Comparison of ENCODE assay signal across 8 cellular contexts in genomic region chr1:154973344-154974085, GRCh38. TPM values are rescaled to one million over a fixed set of nuclear protein-coding genes. Genes with fewer than 3 reads are reported as not detected.
DNase-seq lines count a peak whose midpoint lies in the region; ATAC-seq and TF ChIP-seq lines count a peak whose summit lies in the region.

No MANE protein-coding gene starts in this region.

- TF ChIP-seq CTCF in CD14-positive monocyte (IDR thresholded peaks at IDR 0.05) (no peak), progenitor cell of endocrine pancreas (IDR thresholded peaks at IDR 0.05; ENCODE audit: unreplicated experiment) (peak; percentile 20), upper lobe of left lung (IDR thresholded peaks at IDR 0.05) (peak in 1 of 6 experiments; percentile 6)

- intact Hi-C loops in CD14-positive monocyte (cut with micrococcal nuclease), result loop anchor here (5.0 kb wide), 3 partner anchors 34 to 89 kb away; partner anchors contain the start of gene EFNA4 (in 1 of the 2)
- intact Hi-C loops in left ventricle myocardium superior (cut with micrococcal nuclease), result no loop called here

- H3K36me3 ChIP-seq in upper lobe of left lung, result peaks cover 0 to 9% (median 4%) of the 10 kb centered on the region in 4 donors

- H3K27ac ChIP-seq in upper lobe of left lung, result peak overlapping the region; percentile 97 to 99 (median 98)

- DNase-seq in CD14-positive monocyte (ENCODE audit: low spot score), result peak; percentile 97
- peak; percentile 98 for DNase-seq in H4 (ENCODE audit: low spot score)
- DNase-seq in NCI-H1694 treated with DMSO at 0.1 percent for 48 hours (lab: John Stamatoyannopoulos, UW), result peak; percentile 91
- peak; percentile 81 to 94 (median 91) for DNase-seq in T-helper 1 cell
- peak in 52 of 56 donors; percentile 36 to 85 (median 70) for DNase-seq in amygdala (lab: John Stamatoyannopoulos, UW)
- DNase-seq in left ventricle myocardium superior, result peak; percentile 95
- DNase-seq in progenitor cell of endocrine pancreas (ENCODE audit: low spot score, unreplicated experiment), result peak; percentile 89
- DNase-seq in upper lobe of left lung, result peak in 1 of 2 donors; percentile 97

- H3K9me3 ChIP-seq in upper lobe of left lung, result no peaks in the 10 kb centered on the region

- H3K4me3 ChIP-seq in upper lobe of left lung, result peak overlapping the region; percentile 26 to 74 (median 63)

- 3 to 6% methylated on average over 33 to 35 of the region's 35 CpGs for WGBS in upper lobe of left lung, 2 donors

- peaks cover 20 to 28% of the 10 kb centered on the region in 2 donors for H3K36me3 Mint-ChIP-seq in CD14-positive monocyte
- peaks cover 1% of the 10 kb centered on the region for H3K36me3 Mint-ChIP-seq in progenitor cell of endocrine pancreas (ENCODE audit: insufficient read depth)

- H3K9me3 Mint-ChIP-seq in CD14-positive monocyte (no peaks in the 10 kb centered on the region), progenitor cell of endocrine pancreas (ENCODE audit: low read depth) (no peaks in the 10 kb centered on the region)

- H3K27me3 Mint-ChIP-seq in CD14-positive monocyte (ENCODE audit: low read depth in 3 of 3), result peaks cover 0 to 3% (median 0%) of the 10 kb centered on the region in 3 donors
- H3K27me3 Mint-ChIP-seq in progenitor cell of endocrine pancreas, result no peaks in the 10 kb centered on the region

- peaks cover 44 to 59% (median 55%) of the 10 kb centered on the region in 4 donors for H3K4me1 ChIP-seq in upper lobe of left lung

- no peaks in the 10 kb centered on the region for H3K27me3 ChIP-seq in upper lobe of left lung

- TF ChIP-seq EP300 in upper lobe of left lung (IDR thresholded peaks at IDR 0.05), result peak in 1 of 4 donors; percentile 0

- no peak overlapping the region for H3K4me3 Mint-ChIP-seq in CD14-positive monocyte
- H3K4me3 Mint-ChIP-seq in progenitor cell of endocrine pancreas (ENCODE audit: low read depth), result no peak overlapping the region

- peak; percentile 55 for ATAC-seq in left ventricle myocardium superior
- peak; percentile 80 to 88 for ATAC-seq in upper lobe of left lung (ENCODE audit: low FRiP score in 2 of 2)

- peak in 2 of 4 donors; percentile 44 to 59 for TF ChIP-seq POLR2A in upper lobe of left lung (IDR thresholded peaks at IDR 0.05)

- H3K4me1 Mint-ChIP-seq in CD14-positive monocyte (peaks cover 42% of the 10 kb centered on the region), progenitor cell of endocrine pancreas (ENCODE audit: low read depth) (peaks cover 32% of the 10 kb centered on the region)

- H3K27ac Mint-ChIP-seq in CD14-positive monocyte, result no peak overlapping the region
- H3K27ac Mint-ChIP-seq in progenitor cell of endocrine pancreas, result no peak overlapping the region

RNA-seq across cellular contexts. Expression of gene CKS1B, which starts 1.0 kb away (rescaled TPM):
- polyA plus RNA-seq in CD14-positive monocyte, result 10 to 100 TPM; 18.0 to 22.6 TPM
- total RNA-seq in H4 (2014; rRNA removed; shearing (Covaris generic)), result 170 and 248 TPM in 2 replicates
- total RNA-seq in left ventricle myocardium superior (16.7 TPM), progenitor cell of endocrine pancreas (78.7 and 85.8 TPM in 2 replicates), upper lobe of left lung (10 to 100 TPM in 5 of 6 donors, 1 to 10 TPM in 1; 9.9 to 31.1 (median 22.5) TPM)

RNA-seq across cellular contexts. Expression of gene SHC1, which starts 3.0 kb away (rescaled TPM):
- polyA plus RNA-seq in CD14-positive monocyte, result 10 to 100 TPM; 26.7 to 31.5 TPM
- 163 and 170 TPM in 2 replicates for total RNA-seq in H4 (2014; rRNA removed; shearing (Covaris generic))
- total RNA-seq in left ventricle myocardium superior (62.1 TPM), progenitor cell of endocrine pancreas (43.3 and 54.7 TPM in 2 replicates), upper lobe of left lung (100 to 1,000 TPM in 1 of 6 donors, 10 to 100 TPM in 5; 55.5 to 130 (median 69.1) TPM)

RNA-seq across cellular contexts. Expression of gene FLAD1, which starts 9.6 kb away (rescaled TPM):
- 10 to 100 TPM; 31.5 to 35.1 TPM for polyA plus RNA-seq in CD14-positive monocyte
- 31.4 and 37.9 TPM in 2 replicates for total RNA-seq in H4 (2014; rRNA removed; shearing (Covaris generic))
- total RNA-seq in left ventricle myocardium superior (31.4 TPM), progenitor cell of endocrine pancreas (53.7 and 55.9 TPM in 2 replicates), upper lobe of left lung (10 to 100 TPM; 15.6 to 62.9 (median 29.8) TPM)

RNA-seq across cellular contexts. Expression of gene PYGO2, which starts 11.9 kb away (rescaled TPM):
- 10 to 100 TPM in 1 of 2 donors, 1 to 10 TPM in 1; 8.2 to 12.0 TPM for polyA plus RNA-seq in CD14-positive monocyte
- total RNA-seq in H4 (2014; rRNA removed; shearing (Covaris generic)), result 18.0 TPM in 2 replicates
- total RNA-seq in left ventricle myocardium superior (14.7 TPM), progenitor cell of endocrine pancreas (49.1 and 52.7 TPM in 2 replicates), upper lobe of left lung (10 to 100 TPM; 20.1 to 41.9 (median 27.5) TPM)

RNA-seq across cellular contexts. Expression of gene PBXIP1, which starts 17.6 kb away (rescaled TPM):
- 10 to 100 TPM; 23.1 to 24.0 TPM for polyA plus RNA-seq in CD14-positive monocyte
- total RNA-seq in H4 (2014; rRNA removed; shearing (Covaris generic)), result 22.8 and 31.2 TPM in 2 replicates
- total RNA-seq in left ventricle myocardium superior, result 60.4 TPM
- total RNA-seq in progenitor cell of endocrine pancreas, result 69.1 and 69.5 TPM in 2 replicates
- total RNA-seq in upper lobe of left lung, result 100 to 1,000 TPM in 1 of 6 donors, 10 to 100 TPM in 5; 72.1 to 108 (median 83.7) TPM
